In the genomic region with DNA sequence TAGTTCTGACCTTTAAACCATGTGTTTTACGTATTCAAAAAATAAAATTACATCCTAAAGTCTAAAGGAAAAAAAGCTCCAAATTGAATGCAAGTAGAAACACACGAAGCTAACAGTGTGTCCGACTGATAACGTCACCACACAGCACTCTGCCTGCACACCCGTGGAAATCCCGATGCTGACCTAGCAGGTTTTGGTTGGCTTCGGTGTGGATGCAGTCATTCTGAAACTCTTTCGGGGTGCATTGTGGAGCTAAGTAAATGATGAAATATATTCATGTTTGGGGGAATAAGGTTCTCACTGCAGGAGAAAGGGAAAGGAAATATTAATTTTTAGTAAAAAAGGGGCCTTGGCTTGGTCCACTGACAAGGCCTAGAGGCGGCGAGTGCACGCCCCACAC, we compare ENCODE assay signal across 20 cellular contexts. TPM values are rescaled to one million over a fixed set of nuclear protein-coding genes. Genes with fewer than 3 reads are reported as not detected.
DNase-seq lines count a peak whose midpoint lies in the region; ATAC-seq and TF ChIP-seq lines count a peak whose summit lies in the region.
"Had no signal": no experiment of that assay in that cellular context is flagged by ENCODE, and none has a peak within 500 bp of the region (broad histone marks: within the 10 kb centered on the region; RNA-seq: fewer than 3 reads in every experiment).

No MANE protein-coding gene starts in this region.

- H3F3A ChIP-seq in neural progenitor cell (ENCODE audit: low read depth) (peaks cover 8% of the 10 kb centered on the region), MM.1S (ENCODE audit: insufficient read depth, low read length) (no peaks in the 10 kb centered on the region)

- H3K4me1 Mint-ChIP-seq in activated T-cell treated with anti-CD3 and anti-CD28 coated beads, Interleukin-2, amount 50 U/mL, for 4 hours (ENCODE audit: low read depth) = peaks cover 7% of the 10 kb centered on the region
- H3K4me1 Mint-ChIP-seq in activated T-cell treated with anti-CD3 and anti-CD28 coated beads, Interleukin-2, amount 50 U/mL, for 24 hours (ENCODE audit: low read depth) = peaks cover 12% of the 10 kb centered on the region
- H3K4me1 Mint-ChIP-seq in T-cell (peaks cover 6 to 10% (median 8%) of the 10 kb centered on the region in 3 donors), glutamatergic neuron (ENCODE audit: low read depth, unreplicated experiment) (peaks cover 10% of the 10 kb centered on the region), neural progenitor cell (peaks cover 8% of the 10 kb centered on the region)

- H4K20me1 ChIP-seq in neural progenitor cell (ENCODE audit: low read depth) (no peaks in the 10 kb centered on the region), MM.1S (ENCODE audit: insufficient read depth, low read length) (no peaks in the 10 kb centered on the region)

- H3K79me2 ChIP-seq in neural progenitor cell (ENCODE audit: low read depth) = no peaks in the 10 kb centered on the region
- H3K79me2 ChIP-seq in MM.1S (ENCODE audit: low read length) = no peaks in the 10 kb centered on the region

- H3K36me3 ChIP-seq in neural progenitor cell (no peaks in the 10 kb centered on the region), MM.1S (replicated peaks; ENCODE audit: insufficient read depth, low read length) (no peaks in the 10 kb centered on the region)

- peak overlapping the region; percentile 40 for H3K4me3 Mint-ChIP-seq in activated T-cell treated with anti-CD3 and anti-CD28 coated beads, Interleukin-2, amount 50 U/mL, for 4 hours
- no peak overlapping the region for H3K4me3 Mint-ChIP-seq in activated T-cell treated with anti-CD3 and anti-CD28 coated beads, Interleukin-2, amount 50 U/mL, for 24 hours
- H3K4me3 Mint-ChIP-seq in T-cell (peak overlapping the region in 2 of 3 donors; percentile 31 to 43), glutamatergic neuron (ENCODE audit: unreplicated experiment) (peak overlapping the region; percentile 69), neural progenitor cell (peak overlapping the region; percentile 73)
- H3K4me3 Mint-ChIP-seq: CD4-positive, alpha-beta T cell had no signal

- no peak for DNase-seq in activated T-cell treated with anti-CD3 and anti-CD28 coated beads, Interleukin-2, amount 50 U/mL, for 4 hours
- DNase-seq in activated T-cell treated with anti-CD3 and anti-CD28 coated beads, Interleukin-2, amount 50 U/mL, for 24 hours = no peak
- DNase-seq in T-cell = no peak
- DNase-seq in glutamatergic neuron = no peak
- no peak for DNase-seq in neural progenitor cell (ENCODE audit: low spot score)
- no peak for DNase-seq in MM.1S
- no peak for DNase-seq in NCI-H1105 treated with DMSO at 0.1 percent for 48 hours (lab: John Stamatoyannopoulos, UW)
- DNase-seq: Caco-2; CD4-positive, alpha-beta T cell; DMS153; GF-D8; GM23248; KBM-7; NCI-H1417 treated with DMSO at 0.1 percent for 48 hours; NCI-H187 treated with DMSO at 0.1 percent for 48 hours; NCI-H526; PC-3; SIG-M5 had no signal

- H3K9ac ChIP-seq in neural progenitor cell = no peak overlapping the region
- H3K9ac ChIP-seq in MM.1S (ENCODE audit: low read length) = no peak overlapping the region
- H3K9ac ChIP-seq: GM23248 had no signal

- no peak overlapping the region for H3K27ac Mint-ChIP-seq in activated T-cell treated with anti-CD3 and anti-CD28 coated beads, Interleukin-2, amount 50 U/mL, for 24 hours
- H3K27ac Mint-ChIP-seq in T-cell (no peak overlapping the region), glutamatergic neuron (ENCODE audit: unreplicated experiment) (no peak overlapping the region), neural progenitor cell (no peak overlapping the region)
- H3K27ac Mint-ChIP-seq: CD4-positive, alpha-beta T cell had no signal

- TF ChIP-seq CTCF in glutamatergic neuron (IDR thresholded peaks at IDR 0.05; ENCODE audit: partially characterized antibody, unreplicated experiment) (no peak), neural progenitor cell (IDR thresholded peaks at IDR 0.05) (no peak), MM.1S (IDR thresholded peaks at IDR 0.05; ENCODE audit: low read length) (no peak)

- H3K4me1 ChIP-seq in neural progenitor cell (no peaks in the 10 kb centered on the region), MM.1S (ENCODE audit: low read length) (no peaks in the 10 kb centered on the region)

- ATAC-seq in activated T-cell treated with anti-CD3 and anti-CD28 coated beads, Interleukin-2, amount 50 U/mL, for 4 hours = no peak
- ATAC-seq in T-cell (replicated peaks in 1 of 4) (no peak), GM21360 (IDR thresholded peaks at IDR 0.05; ENCODE audit: unreplicated experiment) (no peak)
- ATAC-seq: PC-3 had no signal

- H3K27me3 ChIP-seq in neural progenitor cell = peaks cover 35% of the 10 kb centered on the region
- peaks cover 4% of the 10 kb centered on the region; the same call in 1 of the 2 replicates for H3K27me3 ChIP-seq in MM.1S (replicated peaks; ENCODE audit: insufficient read depth, low read length)

- peaks cover 42% of the 10 kb centered on the region for H3K27me3 Mint-ChIP-seq in activated T-cell treated with anti-CD3 and anti-CD28 coated beads, Interleukin-2, amount 50 U/mL, for 4 hours (ENCODE audit: low read depth)
- H3K27me3 Mint-ChIP-seq in activated T-cell treated with anti-CD3 and anti-CD28 coated beads, Interleukin-2, amount 50 U/mL, for 24 hours = peaks cover 56% of the 10 kb centered on the region
- H3K27me3 Mint-ChIP-seq in T-cell (peaks cover 46 to 47% of the 10 kb centered on the region in 2 donors), glutamatergic neuron (ENCODE audit: unreplicated experiment) (peaks cover 9% of the 10 kb centered on the region), neural progenitor cell (ENCODE audit: insufficient read depth, low read depth) (peaks cover 8% of the 10 kb centered on the region)

- POLR2A ChIA-PET in T-cell (lab: Charles Lee) = no interaction called here

- H3K36me3 Mint-ChIP-seq in activated T-cell treated with anti-CD3 and anti-CD28 coated beads, Interleukin-2, amount 50 U/mL, for 4 hours (ENCODE audit: insufficient read depth) = no peaks in the 10 kb centered on the region
- no peaks in the 10 kb centered on the region for H3K36me3 Mint-ChIP-seq in activated T-cell treated with anti-CD3 and anti-CD28 coated beads, Interleukin-2, amount 50 U/mL, for 24 hours (ENCODE audit: low read depth)
- H3K36me3 Mint-ChIP-seq in T-cell (no peaks in the 10 kb centered on the region), glutamatergic neuron (ENCODE audit: unreplicated experiment) (no peaks in the 10 kb centered on the region), neural progenitor cell (no peaks in the 10 kb centered on the region)

- no peaks in the 10 kb centered on the region for H3K9me3 ChIP-seq in neural progenitor cell (ENCODE audit: low read depth)
- no peaks in the 10 kb centered on the region for H3K9me3 ChIP-seq in MM.1S (replicated peaks; ENCODE audit: insufficient read depth, low read length)
- H3K9me3 ChIP-seq: Caco-2 had no signal

- H2AFZ ChIP-seq in neural progenitor cell (replicated peaks) (no peak overlapping the region), MM.1S (ENCODE audit: low read length) (no peak overlapping the region)
- H2AFZ ChIP-seq: GM23248 had no signal

- H3K4me2 ChIP-seq in neural progenitor cell = no peak overlapping the region
- no peak overlapping the region for H3K4me2 ChIP-seq in MM.1S (ENCODE audit: low read depth, low read length)

- H3K9me3 Mint-ChIP-seq in activated T-cell treated with anti-CD3 and anti-CD28 coated beads, Interleukin-2, amount 50 U/mL, for 4 hours = no peaks in the 10 kb centered on the region
- no peaks in the 10 kb centered on the region for H3K9me3 Mint-ChIP-seq in activated T-cell treated with anti-CD3 and anti-CD28 coated beads, Interleukin-2, amount 50 U/mL, for 24 hours
- no peaks in the 10 kb centered on the region for H3K9me3 Mint-ChIP-seq in T-cell
- H3K9me3 Mint-ChIP-seq in glutamatergic neuron (ENCODE audit: unreplicated experiment) = peaks cover 6% of the 10 kb centered on the region
- no peaks in the 10 kb centered on the region for H3K9me3 Mint-ChIP-seq in neural progenitor cell
- H3K9me3 Mint-ChIP-seq: CD4-positive, alpha-beta T cell had no signal

- CTCF ChIA-PET in T-cell (lab: Charles Lee) = interaction anchor here (0.6 kb wide), 2 partner anchors 85 to 86 kb away, joined by 4 to 9 read pairs; no protein-coding TSS in a partner anchor

- H3K9me2 ChIP-seq in MM.1S (replicated peaks; ENCODE audit: insufficient read depth, low read length) = no peaks in the 10 kb centered on the region

- H3K4me3 ChIP-seq in neural progenitor cell (no peak overlapping the region), MM.1S (ENCODE audit: low read length) (no peak overlapping the region)
- H3K4me3 ChIP-seq: GM23248 had no signal

- H3K27ac ChIP-seq in neural progenitor cell (no peak overlapping the region), MM.1S (ENCODE audit: low read length) (no peak overlapping the region)
- H3K27ac ChIP-seq: GM23248, RWPE1 had no signal

RNA-seq across cellular contexts. Expression of gene RASGEF1C, which starts 2.0 kb away (rescaled TPM):
- not detected for total RNA-seq in activated T-cell treated with anti-CD3 and anti-CD28 coated beads, Interleukin-2, amount 50 U/mL, for 4 hours
- total RNA-seq in T-cell (not detected), glutamatergic neuron (ENCODE audit: unreplicated experiment) (21.1 TPM), neural progenitor cell (ENCODE audit: low replicate concordance) (0.26 and 1.7 TPM in 2 replicates)
- total RNA-seq: Caco-2; CD4-positive, alpha-beta T cell; GM23248 had no signal
